10 cellular contexts compared by ENCODE assay signal in the genomic region with DNA sequence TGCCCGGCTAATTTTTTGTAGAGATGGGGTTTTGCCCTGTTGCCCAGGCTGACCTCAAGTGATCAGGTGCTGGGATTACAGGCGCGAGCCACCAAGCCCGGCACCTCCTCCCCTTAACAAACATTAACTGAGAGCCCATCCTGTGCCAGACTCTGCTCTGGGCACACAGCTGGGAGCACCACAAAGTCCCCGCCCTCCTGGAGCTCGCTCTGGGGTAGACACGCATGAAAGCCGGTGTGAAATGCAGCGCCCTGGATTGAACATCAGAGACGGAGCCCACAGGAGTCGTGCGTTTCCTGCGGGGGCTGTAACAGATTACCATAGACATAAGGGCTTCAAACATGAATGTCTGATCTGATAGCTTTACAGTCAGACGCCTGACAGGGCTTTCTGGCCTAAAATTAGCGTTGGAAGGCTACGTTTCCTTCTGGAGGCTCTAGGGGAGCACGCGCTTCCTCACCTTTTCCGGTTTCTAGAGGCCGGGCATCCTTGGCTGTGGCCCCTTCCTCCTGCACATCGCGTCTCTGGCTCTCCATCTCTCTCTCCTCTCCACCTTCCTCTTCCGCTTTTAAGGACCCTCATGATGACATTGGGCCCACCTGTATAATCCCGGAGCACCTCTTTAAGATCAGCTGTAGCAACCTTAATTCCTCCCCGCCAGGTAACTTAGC. TPM values are rescaled to one million over a fixed set of nuclear protein-coding genes. Genes with fewer than 3 reads are reported as not detected.
A peak's percentile ranks its signal among the peaks of the same experiment; 100 is the strongest.
DNase-seq lines count a peak whose midpoint lies in the region; ATAC-seq and TF ChIP-seq lines count a peak whose summit lies in the region.
"Had no signal": no experiment of that assay in that cellular context is flagged by ENCODE, and none has a peak within 500 bp of the region (broad histone marks: within the 10 kb centered on the region; RNA-seq: fewer than 3 reads in every experiment).

No MANE protein-coding gene starts in this region.

- peak; percentile 34 for DNase-seq in activated CD4-positive, alpha-beta T cell treated with anti-CD3 and anti-CD28 coated beads for 36 hours
- DNase-seq in activated CD4-positive, alpha-beta T cell treated with anti-CD3 and anti-CD28 coated beads, Interleukin-2, amount 50 U/mL, for 48 hours: no peak
- DNase-seq in left lung (no peak), HPDE6-E6E7 (ENCODE audit: extremely low spot score) (no peak)
- DNase-seq: NCI-H1105 treated with DMSO at 0.1 percent for 48 hours had no signal

- CTCF ChIA-PET in activated CD4-positive, alpha-beta T cell treated with anti-CD3 and anti-CD28 coated beads for 36 hours (lab: Charles Lee): interaction anchor here (0.6 to 1.8 kb wide), 7 partner anchors 9 to 858 kb away, joined by 3 to 5 read pairs (median 3); no protein-coding TSS in a partner anchor

- no peaks in the 10 kb centered on the region for H3K9me3 ChIP-seq in left lung
- H3K9me3 ChIP-seq: A549 had no signal

- H3K4me1 Mint-ChIP-seq in activated CD4-positive, alpha-beta T cell treated with anti-CD3 and anti-CD28 coated beads for 36 hours: peaks cover 25% of the 10 kb centered on the region
- peaks cover 29% of the 10 kb centered on the region for H3K4me1 Mint-ChIP-seq in activated naive CD8-positive, alpha-beta T cell (ENCODE audit: low read depth)

- H3K4me1 ChIP-seq in left lung: peaks cover 10 to 35% of the 10 kb centered on the region in 2 donors
- H3K4me1 ChIP-seq: A549 had no signal

- no peaks in the 10 kb centered on the region for H3K36me3 Mint-ChIP-seq in activated CD4-positive, alpha-beta T cell treated with anti-CD3 and anti-CD28 coated beads for 36 hours (ENCODE audit: low read depth)
- H3K36me3 Mint-ChIP-seq in activated naive CD8-positive, alpha-beta T cell: no peaks in the 10 kb centered on the region

- H3K4me3 ChIP-seq in left lung: peak overlapping the region; percentile 1 to 23
- H3K4me3 ChIP-seq: A549 had no signal

- peak overlapping the region; percentile 71 for H3K27ac Mint-ChIP-seq in activated CD4-positive, alpha-beta T cell treated with anti-CD3 and anti-CD28 coated beads for 36 hours
- H3K27ac Mint-ChIP-seq in activated naive CD8-positive, alpha-beta T cell: peak overlapping the region; percentile 18

- no peaks in the 10 kb centered on the region for H3K27me3 ChIP-seq in left lung

- peaks cover 3% of the 10 kb centered on the region for H3K27me3 Mint-ChIP-seq in activated CD4-positive, alpha-beta T cell treated with anti-CD3 and anti-CD28 coated beads for 36 hours
- no peaks in the 10 kb centered on the region for H3K27me3 Mint-ChIP-seq in activated naive CD8-positive, alpha-beta T cell

- peak overlapping the region; percentile 83 to 88 for H3K27ac ChIP-seq in left lung
- H3K27ac ChIP-seq in temporal lobe (ENCODE audit: low read depth, low read length): peak overlapping the region; percentile 85
- H3K27ac ChIP-seq: A549 had no signal

- no peak for TF ChIP-seq CTCF in left lung (IDR thresholded peaks at IDR 0.05)

- no peak overlapping the region for H3K4me3 Mint-ChIP-seq in activated CD4-positive, alpha-beta T cell treated with anti-CD3 and anti-CD28 coated beads for 36 hours
- H3K4me3 Mint-ChIP-seq in activated naive CD8-positive, alpha-beta T cell: peak overlapping the region; percentile 64

- no peaks in the 10 kb centered on the region for H3K36me3 ChIP-seq in left lung

- H3K9me3 Mint-ChIP-seq in activated CD4-positive, alpha-beta T cell treated with anti-CD3 and anti-CD28 coated beads for 36 hours (ENCODE audit: low read depth): no peaks in the 10 kb centered on the region
- H3K9me3 Mint-ChIP-seq in activated naive CD8-positive, alpha-beta T cell (ENCODE audit: low read depth): no peaks in the 10 kb centered on the region

- ATAC-seq in activated CD4-positive, alpha-beta T cell treated with anti-CD3 and anti-CD28 coated beads for 36 hours: no peak
- ATAC-seq in left lung (no peak), GM19397 (IDR thresholded peaks at IDR 0.05; ENCODE audit: unreplicated experiment) (no peak), HG02588 (IDR thresholded peaks at IDR 0.05; ENCODE audit: unreplicated experiment) (no peak)
- ATAC-seq: A549 had no signal

- POLR2A ChIA-PET in activated CD4-positive, alpha-beta T cell treated with anti-CD3 and anti-CD28 coated beads for 36 hours (lab: Charles Lee): no interaction called here

- intact Hi-C loops in activated CD4-positive, alpha-beta T cell treated with anti-CD3 and anti-CD28 coated beads for 36 hours (cut with DNase I, micrococcal nuclease): no loop called here
- intact Hi-C loops in left lung (cut with DNase I): loop anchor here in 1 of 2 donors (10.0 kb wide), 1 partner anchor 195 kb away; a partner anchor contains a TSS

RNA-seq across cellular contexts. Expression of a gene that starts 14.4 kb away (rescaled TPM):
- 1 to 10 TPM; 5.9 to 9.3 TPM for total RNA-seq in activated CD4-positive, alpha-beta T cell treated with anti-CD3 and anti-CD28 coated beads for 36 hours
- total RNA-seq in left lung (10 to 100 TPM; 56.5 to 68.6 TPM), temporal lobe (9.3 TPM)
